8 cellular contexts compared by ENCODE assay signal in the genomic region with DNA sequence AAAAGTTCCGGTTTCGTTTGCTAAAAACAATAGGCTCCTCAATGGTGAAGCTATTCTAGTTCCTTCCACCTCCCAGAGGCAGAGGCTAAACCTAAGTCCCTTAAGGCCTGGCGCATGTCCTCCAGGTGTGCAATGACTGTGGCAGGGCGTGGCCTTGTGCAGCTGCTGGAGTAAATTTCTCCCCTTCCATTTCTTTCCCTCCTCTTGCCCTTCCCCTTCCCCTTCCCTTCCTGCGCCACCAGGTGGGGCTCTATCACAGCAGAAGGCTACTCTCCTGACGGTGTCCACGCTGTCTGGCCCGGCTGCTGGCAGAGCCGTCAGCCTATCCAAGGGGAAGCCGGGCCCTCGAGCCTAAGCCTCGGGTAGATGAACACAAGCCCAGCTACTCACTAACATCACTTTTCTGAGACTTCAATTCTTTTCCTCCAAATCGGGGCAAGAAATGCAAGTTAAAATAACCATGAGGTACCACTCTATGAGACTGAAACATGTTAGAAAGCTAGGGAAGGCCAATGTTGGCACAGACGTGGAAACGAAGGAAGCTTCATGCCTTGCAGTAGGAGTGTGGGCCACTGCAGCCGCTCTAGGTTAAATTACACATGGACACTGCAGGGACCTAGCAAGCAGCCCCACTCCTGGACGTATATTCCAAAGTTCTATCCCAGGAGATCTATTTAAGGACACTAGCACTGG. TPM values are rescaled to one million over a fixed set of nuclear protein-coding genes. Genes with fewer than 3 reads are reported as not detected.
DNase-seq lines count a peak whose midpoint lies in the region; ATAC-seq and TF ChIP-seq lines count a peak whose summit lies in the region.

No MANE protein-coding gene starts in this region.

- in situ Hi-C loops in astrocyte of the cerebellum (cut with HindIII; ENCODE audit: low sequenced_read_pairs), result loop anchor here (5.0 kb wide), 1 partner anchor 514 kb away; no protein-coding TSS in a partner anchor

- WGBS in smooth muscle cell (ENCODE audit: low lambda C conversion rate), result 33% methylated on average over 17 of the region's 17 CpGs

- H3K9ac ChIP-seq in smooth muscle cell (ENCODE audit: low read depth), result no peak overlapping the region

- DNase-seq in NCI-H146 treated with DMSO at 0.1 percent for 48 hours (lab: John Stamatoyannopoulos, UW; ENCODE audit: unreplicated experiment) (peak; percentile 73), T1000 (lab: John Stamatoyannopoulos, UW) (peak; percentile 25), astrocyte of the cerebellum (ENCODE audit: low read depth) (peak; percentile 62), hippocampal formation (lab: John Stamatoyannopoulos, UW) (peak; percentile 66 to 73), smooth muscle cell (lab: John Stamatoyannopoulos, UW; ENCODE audit: unreplicated experiment) (peak; percentile 46)

- H3K4me3 ChIP-seq in astrocyte of the cerebellum (ENCODE audit: low read depth, low read length) (no peak overlapping the region), smooth muscle cell (no peak overlapping the region)

- TF ChIP-seq CTCF in 22Rv1 (IDR thresholded peaks at IDR 0.05), result peak; percentile 85
- peak; percentile 91 for TF ChIP-seq CTCF in astrocyte of the cerebellum (IDR thresholded peaks at IDR 0.05; ENCODE audit: low read depth, low read length, missing control alignments)
- TF ChIP-seq CTCF in smooth muscle cell (IDR thresholded peaks at IDR 0.05; ENCODE audit: borderline replicate concordance, insufficient read depth, poor library complexity, severe bottlenecking), result peak; percentile 91

- H3K36me3 ChIP-seq in smooth muscle cell (ENCODE audit: low read depth), result no peaks in the 10 kb centered on the region

- peak; percentile 85 for ATAC-seq in GM18499 (IDR thresholded peaks at IDR 0.05; ENCODE audit: insufficient read depth, unreplicated experiment)
- peak; percentile 92 for ATAC-seq in HG02884 (IDR thresholded peaks at IDR 0.05; ENCODE audit: unreplicated experiment)

- no peaks in the 10 kb centered on the region for H3K27me3 ChIP-seq in smooth muscle cell (ENCODE audit: low read depth)

- H3F3A ChIP-seq in smooth muscle cell (ENCODE audit: low read depth), result no peaks in the 10 kb centered on the region

- H3K27ac ChIP-seq in 22Rv1 (no peak overlapping the region), smooth muscle cell (ENCODE audit: low read depth) (no peak overlapping the region)

- peak overlapping the region; percentile 21 for H3K4me2 ChIP-seq in smooth muscle cell

- no peaks in the 10 kb centered on the region for H3K79me2 ChIP-seq in smooth muscle cell (ENCODE audit: low read depth)

- H2AFZ ChIP-seq in smooth muscle cell (ENCODE audit: low read depth), result peak overlapping the region; percentile 61

- H4K20me1 ChIP-seq in smooth muscle cell (ENCODE audit: low read depth), result no peaks in the 10 kb centered on the region

- H3K9me3 ChIP-seq in smooth muscle cell (replicated peaks; ENCODE audit: low read depth), result no peaks in the 10 kb centered on the region

- no peaks in the 10 kb centered on the region for H3K4me1 ChIP-seq in smooth muscle cell (ENCODE audit: low read depth)

RNA-seq across cellular contexts. Expression of a gene that starts 34.4 kb away (rescaled TPM):
- total RNA-seq in smooth muscle cell, result not detected in 2 replicates
- not detected in 2 replicates for polyA plus RNA-seq in smooth muscle cell
